8 cellular contexts compared by ENCODE assay signal in genomic region chr4:1721003-1721665, GRCh38. TPM values are rescaled to one million over a fixed set of nuclear protein-coding genes. Genes with fewer than 3 reads are reported as not detected.
DNase-seq lines count a peak whose midpoint lies in the region; ATAC-seq and TF ChIP-seq lines count a peak whose summit lies in the region.

TACC3 (plus strand) TSS chr4:1721521; CDS start chr4:1723422, 1,901 bp downstream.
A gene with protein sequence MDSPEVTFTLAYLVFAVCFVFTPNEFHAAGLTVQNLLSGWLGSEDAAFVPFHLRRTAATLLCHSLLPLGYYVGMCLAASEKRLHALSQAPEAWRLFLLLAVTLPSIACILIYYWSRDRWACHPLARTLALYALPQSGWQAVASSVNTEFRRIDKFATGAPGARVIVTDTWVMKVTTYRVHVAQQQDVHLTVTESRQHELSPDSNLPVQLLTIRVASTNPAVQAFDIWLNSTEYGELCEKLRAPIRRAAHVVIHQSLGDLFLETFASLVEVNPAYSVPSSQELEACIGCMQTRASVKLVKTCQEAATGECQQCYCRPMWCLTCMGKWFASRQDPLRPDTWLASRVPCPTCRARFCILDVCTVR (minus strand): TSS chr4:1721323. CDS start chr4:1720837, 486 bp downstream.

- WGBS in adrenal gland, 4 donors = 0% methylated on average over 14 to 74 of the region's 83 CpGs; no CpG with 5 or more reads in 1 of the 4 donors
- WGBS in heart left ventricle, 4 donors = 0 to 1% (median 0%) methylated on average over 10 to 83 of the region's 83 CpGs

- ATAC-seq in HG02884 (IDR thresholded peaks at IDR 0.05; ENCODE audit: unreplicated experiment) (peak; percentile 74), heart left ventricle (peak; percentile 88 to 93 (median 90))

- H3K4me3 ChIP-seq in adrenal gland (peak within 1 kb of the TSS; percentile 31 to 66 (median 51)), heart left ventricle (peak within 1 kb of the TSS; percentile 43 to 94 (median 80))

- peak within 1 kb of the TSS; percentile 92 for H3K4me3 Mint-ChIP-seq in type B pancreatic cell

- H3K9me3 ChIP-seq in adrenal gland (replicated peaks in 1 of 3) (no peaks in the 10 kb centered on the region), heart left ventricle (no peaks in the 10 kb centered on the region)

- H3K27me3 ChIP-seq in adrenal gland (no peaks in the 10 kb centered on the region), heart left ventricle (no peaks in the 10 kb centered on the region)

- DNase-seq in NCI-H146 treated with DMSO at 0.1 percent for 48 hours (lab: John Stamatoyannopoulos, UW; ENCODE audit: unreplicated experiment) (peak; percentile 92), T-helper 1 cell (peak; percentile 91 to 97 (median 94)), adrenal gland (peak; percentile 89 to 97 (median 93)), heart left ventricle (peak; percentile 94 to 96 (median 94)), posterior cingulate gyrus (peak; percentile 88 to 99 (median 92)), type B pancreatic cell (ENCODE audit: extremely low spot score, unreplicated experiment) (peak; percentile 91)

- peak within 1 kb of the TSS; percentile 86 for H3K27ac Mint-ChIP-seq in type B pancreatic cell

- TF ChIP-seq CTCF in adrenal gland (IDR thresholded peaks at IDR 0.05) (no peak), heart left ventricle (IDR thresholded peaks at IDR 0.05) (no peak), type B pancreatic cell (conservative IDR thresholded peaks at IDR 0.05) (no peak)

- peaks cover under 1% of the 10 kb centered on the region for H3K36me3 Mint-ChIP-seq in type B pancreatic cell

- H3K27me3 Mint-ChIP-seq in type B pancreatic cell = no peaks in the 10 kb centered on the region

- H3K4me1 ChIP-seq in adrenal gland (replicated peaks in 1 of 2) (peaks cover 16 to 33% of the 10 kb centered on the region in 2 donors), heart left ventricle (peaks cover 5 to 69% (median 34%) of the 10 kb centered on the region in 12 donors)

- H3K36me3 ChIP-seq in adrenal gland (replicated peaks in 1 of 2) (peaks cover 0 to 11% of the 10 kb centered on the region in 2 donors), heart left ventricle (peaks cover 0 to 50% (median 18%) of the 10 kb centered on the region in 9 donors)

- H3K27ac ChIP-seq in adrenal gland = peak within 1 kb of the TSS; percentile 90 to 96 (median 93)
- peak within 1 kb of the TSS; percentile 91 to 98 (median 95) for H3K27ac ChIP-seq in heart left ventricle

- TF ChIP-seq POLR2A in GM15510 (IDR thresholded peaks at IDR 0.05; ENCODE audit: borderline replicate concordance, extremely low read depth, insufficient read length) (peak; percentile 59), adrenal gland (IDR thresholded peaks at IDR 0.05) (peak; percentile 10 to 66), heart left ventricle (IDR thresholded peaks at IDR 0.05) (peak in 1 of 2 donors; percentile 66)

- H3K4me1 Mint-ChIP-seq in type B pancreatic cell (ENCODE audit: unreplicated experiment) = peaks cover 5% of the 10 kb centered on the region

- intact Hi-C loops in adrenal gland (cut with DNase I) (no loop called here), heart left ventricle (cut with DNase I) (loop anchor here in 6 of 10 donors (10.0 kb wide), 1 partner anchor 366 kb away; no protein-coding TSS in a partner anchor), posterior cingulate gyrus (cut with DNase I) (no loop called here)

- no peaks in the 10 kb centered on the region for H3K9me3 Mint-ChIP-seq in type B pancreatic cell

RNA-seq across cellular contexts. Expression of gene TACC3, which starts in this region (rescaled TPM):
- total RNA-seq in adrenal gland = 10 to 100 TPM in 7 of 8 donors, 1 to 10 TPM in 1; 8.1 to 26.5 (median 11.4) TPM
- 10 to 100 TPM in 2 of 3 donors, 1 to 10 TPM in 1; 5.5 to 21.1 (median 19.7) TPM for polyA plus RNA-seq in adrenal gland
- 10 to 100 TPM in 1 of 9 donors, 1 to 10 TPM in 8; 2.9 to 19.1 (median 6.0) TPM for total RNA-seq in heart left ventricle
- 1 to 10 TPM; 6.3 to 7.7 TPM for polyA plus RNA-seq in heart left ventricle
- 35.9 and 91.4 TPM in 2 replicates for total RNA-seq in type B pancreatic cell (ENCODE audit: low replicate concordance)

RNA-seq across cellular contexts. Expression of the second gene that starts in this region (rescaled TPM):
- total RNA-seq in adrenal gland (100 to 1,000 TPM in 1 of 8 donors, 10 to 100 TPM in 7; 29.0 to 119 (median 59.7) TPM), heart left ventricle (10 to 100 TPM; 28.6 to 73.3 (median 37.2) TPM), type B pancreatic cell (ENCODE audit: low replicate concordance) (38.5 and 41.0 TPM in 2 replicates)
- polyA plus RNA-seq in adrenal gland (10 to 100 TPM; 14.9 to 45.0 (median 43.5) TPM), heart left ventricle (10 to 100 TPM; 32.6 to 39.2 TPM)

Comparison
In these comparisons a context has a peak if more than half of its experiments do, and no peak if none do; other contexts are left out.
1. Peak in every context shown above with its lines: DNase-seq, ATAC-seq, H3K4me3 ChIP-seq and H3K27ac ChIP-seq.
2. intact Hi-C loops: an anchor here in heart left ventricle (10.0 kb wide); none called in adrenal gland and posterior cingulate gyrus.